8 cellular contexts compared by ENCODE assay signal in genomic region chr17:59840908-59841666, GRCh38. TPM values are rescaled to one million over a fixed set of nuclear protein-coding genes. Genes with fewer than 3 reads are reported as not detected.
DNase-seq lines count a peak whose midpoint lies in the region; ATAC-seq, FAIRE-seq and TF ChIP-seq lines count a peak whose summit lies in the region.

No MANE protein-coding gene starts in this region.

- no peak for TF ChIP-seq CTCF in mammary epithelial cell (conservative IDR thresholded peaks at IDR 0.05 in 1 of 2, IDR thresholded peaks at IDR 0.05 in 1 of 2; ENCODE audit: extremely low read depth in 1 of 2, insufficient read depth in 1 of 2, low read depth in 1 of 2, low read length in 2 of 2)
- TF ChIP-seq CTCF in mucosa of descending colon (IDR thresholded peaks at IDR 0.05): no peak
- TF ChIP-seq CTCF in D721Med (IDR thresholded peaks at IDR 0.05; ENCODE audit: insufficient read depth, missing control alignments): no peak

- peak; percentile 18 to 82 (median 37) for DNase-seq in CD4-positive, CD25-positive, alpha-beta regulatory T cell
- DNase-seq in mammary epithelial cell (peak; percentile 63), mucosa of descending colon (peak in 1 of 3 donors; percentile 45), D721Med (ENCODE audit: insufficient read length, low spot score) (no peak), NCI-H2171 (lab: John Stamatoyannopoulos, UW) (no peak), SKM-1 (lab: John Stamatoyannopoulos, UW; ENCODE audit: unreplicated experiment) (no peak)

- WGBS in mammary epithelial cell (ENCODE audit: low coverage, missing lambda C conversion rate): 0% methylated on average over 3 of the region's 5 CpGs

- no peaks in the 10 kb centered on the region for H3K9me3 ChIP-seq in CD4-positive, CD25-positive, alpha-beta regulatory T cell (ENCODE audit: control insufficient read depth in 2 of 2, low read length in 2 of 2)
- H3K9me3 ChIP-seq in mammary epithelial cell (replicated peaks; ENCODE audit: insufficient read depth, low read length): no peaks in the 10 kb centered on the region
- H3K9me3 ChIP-seq in mucosa of descending colon: no peaks in the 10 kb centered on the region

- peaks cover 59% of the 10 kb centered on the region for H3K4me1 ChIP-seq in CD4-positive, CD25-positive, alpha-beta regulatory T cell (ENCODE audit: control insufficient read depth, insufficient read depth, low read length, poor library complexity, severe bottlenecking)
- H3K4me1 ChIP-seq in mammary epithelial cell (ENCODE audit: insufficient read depth, low read length) (peaks cover 30% of the 10 kb centered on the region), mucosa of descending colon (ENCODE audit: low read depth) (peaks cover 44% of the 10 kb centered on the region)

- peak overlapping the region; percentile 89 to 99 (median 98) for H3K27ac Mint-ChIP-seq in CD4-positive, CD25-positive, alpha-beta regulatory T cell
- H3K27ac Mint-ChIP-seq in IgD-negative memory B cell: peak overlapping the region; percentile 87 to 98 (median 91)

- in situ Hi-C loops in mammary epithelial cell (cut with MboI; ENCODE audit: low sequenced_read_pairs in 2 of 2): no loop called here

- H3K27me3 ChIP-seq in CD4-positive, CD25-positive, alpha-beta regulatory T cell (ENCODE audit: control insufficient read depth, insufficient read depth, low read length): no peaks in the 10 kb centered on the region
- no peaks in the 10 kb centered on the region for H3K27me3 ChIP-seq in mammary epithelial cell (ENCODE audit: insufficient read depth, low read length)

- CTCF ChIA-PET in mammary epithelial cell (lab: Charles Lee; ENCODE audit: low non-redundant PET): interaction anchor here (0.5 kb wide), 1 partner anchor 197 kb away, joined by 8 read pairs; no protein-coding TSS in a partner anchor

- peaks cover 29% of the 10 kb centered on the region for H3K36me3 Mint-ChIP-seq in CD4-positive, CD25-positive, alpha-beta regulatory T cell
- H3K36me3 Mint-ChIP-seq in IgD-negative memory B cell: peaks cover 2% of the 10 kb centered on the region

- peak overlapping the region; percentile 90 for H3K4me2 ChIP-seq in mammary epithelial cell (ENCODE audit: insufficient read depth, low read depth, low read length)

- H3K9ac ChIP-seq in mammary epithelial cell (ENCODE audit: insufficient read depth, low read length): peak overlapping the region; percentile 100

- H4K20me1 ChIP-seq in mammary epithelial cell (ENCODE audit: insufficient read depth, low read length): no peaks in the 10 kb centered on the region

- intact Hi-C loops in mammary epithelial cell (cut with micrococcal nuclease) (no loop called here), mucosa of descending colon (cut with DNase I, micrococcal nuclease) (no loop called here)

- H2AFZ ChIP-seq in mammary epithelial cell (ENCODE audit: low read depth, low read length): no peak overlapping the region

- no peak for FAIRE-seq in D721Med (lab: Jason Lieb, UNC)

- peak overlapping the region; percentile 97 for H3K27ac ChIP-seq in CD4-positive, CD25-positive, alpha-beta regulatory T cell (ENCODE audit: insufficient read depth, low read length, poor library complexity, severe bottlenecking)
- H3K27ac ChIP-seq in mammary epithelial cell (ENCODE audit: insufficient read depth, low read depth, low read length): peak overlapping the region; percentile 100

- BruUV-seq in mammary epithelial cell (replicated peaks; lab: Mats Ljungman, UMichigan): no TSS peak

- H3K4me1 Mint-ChIP-seq in CD4-positive, CD25-positive, alpha-beta regulatory T cell: peaks cover 22 to 68% (median 34%) of the 10 kb centered on the region in 4 donors
- peaks cover 60 to 68% (median 65%) of the 10 kb centered on the region in 3 donors for H3K4me1 Mint-ChIP-seq in IgD-negative memory B cell

- peak overlapping the region; percentile 100 for H3K4me3 ChIP-seq in CD4-positive, CD25-positive, alpha-beta regulatory T cell (ENCODE audit: low read depth, low read length)
- H3K4me3 ChIP-seq in mammary epithelial cell (replicated peaks in 1 of 3; ENCODE audit: insufficient read depth in 1 of 3, low read depth in 2 of 3, low read length in 3 of 3) (peak overlapping the region; percentile 92 to 95 (median 95)), mucosa of descending colon (peak overlapping the region; percentile 68)

- ATAC-seq in CD4-positive, CD25-positive, alpha-beta regulatory T cell (ENCODE audit: low read depth in 2 of 2): no peak
- ATAC-seq in mucosa of descending colon (no peak), HG03457 (IDR thresholded peaks at IDR 0.05; ENCODE audit: unreplicated experiment) (no peak)

- peak overlapping the region; percentile 94 to 98 (median 98) for H3K4me3 Mint-ChIP-seq in CD4-positive, CD25-positive, alpha-beta regulatory T cell
- H3K4me3 Mint-ChIP-seq in IgD-negative memory B cell: peak overlapping the region; percentile 77 to 95 (median 92)

- H3K36me3 ChIP-seq in CD4-positive, CD25-positive, alpha-beta regulatory T cell (ENCODE audit: control insufficient read depth, insufficient read depth, low read length): peaks cover 18% of the 10 kb centered on the region
- peaks cover 18% of the 10 kb centered on the region for H3K36me3 ChIP-seq in mammary epithelial cell (ENCODE audit: insufficient read depth, low read length)
- no peaks in the 10 kb centered on the region for H3K36me3 ChIP-seq in mucosa of descending colon (ENCODE audit: low read depth)

- H3K79me2 ChIP-seq in mammary epithelial cell (ENCODE audit: insufficient read depth, low read length): peaks cover 37% of the 10 kb centered on the region

- no peaks in the 10 kb centered on the region for H3K9me3 Mint-ChIP-seq in CD4-positive, CD25-positive, alpha-beta regulatory T cell
- H3K9me3 Mint-ChIP-seq in IgD-negative memory B cell: no peaks in the 10 kb centered on the region

- dilution Hi-C loops in mammary epithelial cell (cut with HindIII; ENCODE audit: low sequenced_read_pairs): no loop called here

- H3K27me3 Mint-ChIP-seq in CD4-positive, CD25-positive, alpha-beta regulatory T cell: peaks cover 5% of the 10 kb centered on the region
- H3K27me3 Mint-ChIP-seq in IgD-negative memory B cell: no peaks in the 10 kb centered on the region

RNA-seq across cellular contexts. Expression of gene TUBD1, which starts 51.7 kb away (rescaled TPM):
- total RNA-seq in CD4-positive, CD25-positive, alpha-beta regulatory T cell: 16.3 TPM
- polyA plus RNA-seq in CD4-positive, CD25-positive, alpha-beta regulatory T cell: 10 to 100 TPM; 21.0 to 28.2 (median 24.6) TPM
- polyA plus RNA-seq in IgD-negative memory B cell (17.6 TPM), mammary epithelial cell (4.1 TPM)
- total RNA-seq in mammary epithelial cell (1 to 10 TPM; 4.1 to 5.8 TPM), mucosa of descending colon (10 to 100 TPM in 1 of 3 donors, 1 to 10 TPM in 2; 6.1 to 11.4 (median 6.2) TPM)
- not detected for polyA minus RNA-seq in mammary epithelial cell

RNA-seq across cellular contexts. Expression of gene RPS6KB1, which starts 51.8 kb away (rescaled TPM):
- total RNA-seq in CD4-positive, CD25-positive, alpha-beta regulatory T cell: 123 TPM
- 10 to 100 TPM; 19.9 to 28.1 (median 25.0) TPM for polyA plus RNA-seq in CD4-positive, CD25-positive, alpha-beta regulatory T cell
- polyA plus RNA-seq in IgD-negative memory B cell (23.5 TPM), mammary epithelial cell (8.2 TPM)
- total RNA-seq in mammary epithelial cell (10 to 100 TPM; 16.8 to 28.5 TPM), mucosa of descending colon (10 to 100 TPM; 27.9 to 41.7 (median 30.6) TPM)
- 12.8 TPM for polyA minus RNA-seq in mammary epithelial cell

Comparison
In these comparisons a context has a peak if more than half of its experiments do, and no peak if none do; other contexts are left out.
1. DNase-seq: peak in CD4-positive, CD25-positive, alpha-beta regulatory T cell (3 of 3) and mammary epithelial cell (single experiment); none in D721Med (single experiment), NCI-H2171 (single experiment) and SKM-1 (single experiment).
2. Peak in every context shown above with its lines, with median percentiles within 50 percentile points of each other: H3K4me3 ChIP-seq.